13 cellular contexts compared by ENCODE assay signal in the genomic region with DNA sequence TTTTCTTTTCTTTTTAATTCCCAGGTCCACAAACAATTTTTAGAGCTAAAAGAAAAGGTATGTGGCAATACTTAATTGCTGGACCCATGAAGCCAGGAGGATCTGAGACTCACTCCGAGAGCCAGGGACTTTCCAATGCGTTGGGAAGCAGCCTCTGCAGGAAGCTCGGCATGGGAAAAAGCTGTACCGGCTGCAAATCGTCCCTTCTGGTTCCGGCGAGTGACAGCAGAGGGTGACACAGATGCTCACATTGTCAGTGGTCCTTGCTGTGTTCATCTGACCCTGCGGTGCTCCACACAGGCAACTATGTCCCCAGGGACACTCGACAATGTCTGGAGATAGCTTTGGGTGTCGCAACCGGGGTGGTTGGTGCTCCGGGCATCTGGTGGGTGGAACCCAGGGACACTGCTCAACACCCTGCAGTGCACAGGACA.
DNase-seq lines count a peak whose midpoint lies in the region; ATAC-seq and TF ChIP-seq lines count a peak whose summit lies in the region.
"Had no signal": no experiment of that assay in that cellular context is flagged by ENCODE, and none has a peak within 500 bp of the region (broad histone marks: within the 10 kb centered on the region; RNA-seq: fewer than 3 reads in every experiment).

No MANE protein-coding gene starts in this region.

- 76% methylated on average over 12 of the region's 12 CpGs for WGBS in hepatocyte (ENCODE audit: low lambda C conversion rate, missing lambda C conversion rate)

- no peaks in the 10 kb centered on the region for H4K20me1 ChIP-seq in hepatocyte (ENCODE audit: insufficient read depth, poor library complexity, severe bottlenecking)

- no peak for TF ChIP-seq CTCF in hepatocyte (IDR thresholded peaks at IDR 0.05; ENCODE audit: poor library complexity)

- no peaks in the 10 kb centered on the region for H3K79me2 ChIP-seq in hepatocyte

- no peaks in the 10 kb centered on the region for H3K4me1 ChIP-seq in hepatocyte (ENCODE audit: insufficient read depth)
- H3K4me1 ChIP-seq: right lobe of liver, transverse colon had no signal

- no peaks in the 10 kb centered on the region for H3K9me2 ChIP-seq in hepatocyte (replicated peaks; ENCODE audit: insufficient read depth)

- H3K9me3 ChIP-seq in SK-N-MC (ENCODE audit: low read depth, low read length) (no peaks in the 10 kb centered on the region), hepatocyte (ENCODE audit: low read depth) (no peaks in the 10 kb centered on the region)
- H3K9me3 ChIP-seq: right lobe of liver, transverse colon had no signal

- H3K4me2 ChIP-seq in hepatocyte, result peak overlapping the region; percentile 62

- no peak overlapping the region for H2AFZ ChIP-seq in hepatocyte

- DNase-seq in A172 (ENCODE audit: low spot score) (peak; percentile 56), H4 (ENCODE audit: low spot score) (peak; percentile 38), SK-N-MC (ENCODE audit: low read depth, low spot score) (no peak), hepatocyte (ENCODE audit: low spot score) (peak; percentile 13), SIG-M5 treated with dmso at 0.1 percent for 504 hours (lab: John Stamatoyannopoulos, UW; ENCODE audit: unreplicated experiment) (no peak)
- DNase-seq: activated gamma-delta T cell treated with Interleukin-2 at 50 U/mL for 16 hours, DND-41, right lobe of liver, SIG-M5 had no signal

- H3K27me3 ChIP-seq in hepatocyte, result no peaks in the 10 kb centered on the region
- H3K27me3 ChIP-seq: right lobe of liver, transverse colon had no signal

- H3K36me3 ChIP-seq in SK-N-MC (ENCODE audit: insufficient read depth, low read length) (no peaks in the 10 kb centered on the region), hepatocyte (replicated peaks; ENCODE audit: insufficient read depth, low read depth) (no peaks in the 10 kb centered on the region)
- H3K36me3 ChIP-seq: right lobe of liver, transverse colon had no signal

- H3K4me3 ChIP-seq in SK-N-MC (peak overlapping the region; percentile 83), hepatocyte (no peak overlapping the region)
- H3K4me3 ChIP-seq: right lobe of liver, transverse colon had no signal

- H3K9ac ChIP-seq in SK-N-MC (ENCODE audit: insufficient read length), result peak overlapping the region; percentile 43

- ATAC-seq in HG03460 (IDR thresholded peaks at IDR 0.05; ENCODE audit: unreplicated experiment), result no peak
- no peak for ATAC-seq in HG03175 (IDR thresholded peaks at IDR 0.05; ENCODE audit: unreplicated experiment)
- no peak for ATAC-seq in HG03135 (IDR thresholded peaks at IDR 0.05; ENCODE audit: unreplicated experiment)

- peak overlapping the region; percentile 45; the same call in 1 of the 2 replicates for H3K27ac ChIP-seq in SK-N-MC
- peak overlapping the region; percentile 20 for H3K27ac ChIP-seq in hepatocyte
- H3K27ac ChIP-seq: right lobe of liver, transverse colon had no signal

Comparison
In these comparisons a context has a peak if more than half of its experiments do, and no peak if none do; other contexts are left out.
1. DNase-seq: peak in A172 (single experiment), H4 (single experiment) and hepatocyte (single experiment); none in SK-N-MC (single experiment) and SIG-M5 treated with dmso at 0.1 percent for 504 hours (single experiment).